16 cellular contexts compared by ENCODE assay signal in genomic region chr1:26544156-26544555, GRCh38.
DNase-seq lines count a peak whose midpoint lies in the region; ATAC-seq lines count a peak whose summit lies in the region.
"Had no signal": no experiment of that assay in that cellular context is flagged by ENCODE, and none has a peak within 500 bp of the region (broad histone marks: within the 10 kb centered on the region; RNA-seq: fewer than 3 reads in every experiment).

No MANE protein-coding gene starts in this region.

- no peak overlapping the region for H3K4me3 ChIP-seq in skin epidermis
- H3K4me3 ChIP-seq: lung, testis had no signal

- H3K4me1 Mint-ChIP-seq in T-helper 2 cell treated with Interferon-gamma antibody and Interleukin-4, amounts not matched to agents 5 μg/mL and 100 μg/mL, for 36 hours (ENCODE audit: low read depth): peaks cover 72% of the 10 kb centered on the region
- H3K4me1 Mint-ChIP-seq in central memory CD8-positive, alpha-beta T cell: peaks cover 88% of the 10 kb centered on the region

- H3K9me3 Mint-ChIP-seq in T-helper 2 cell treated with Interferon-gamma antibody and Interleukin-4, amounts not matched to agents 5 μg/mL and 100 μg/mL, for 36 hours: no peaks in the 10 kb centered on the region
- no peaks in the 10 kb centered on the region for H3K9me3 Mint-ChIP-seq in central memory CD8-positive, alpha-beta T cell

- H3K36me3 Mint-ChIP-seq in T-helper 2 cell treated with Interferon-gamma antibody and Interleukin-4, amounts not matched to agents 5 μg/mL and 100 μg/mL, for 36 hours (ENCODE audit: low read depth): peaks cover 45% of the 10 kb centered on the region
- peaks cover 22% of the 10 kb centered on the region for H3K36me3 Mint-ChIP-seq in central memory CD8-positive, alpha-beta T cell (ENCODE audit: insufficient read depth)

- H3K27ac ChIP-seq in skin epidermis: peak overlapping the region in 19 of 21 experiments; percentile 8 to 98 (median 88)
- H3K27ac ChIP-seq: WERI-Rb-1 had no signal

- peak overlapping the region; percentile 87 for H3K27ac Mint-ChIP-seq in T-helper 2 cell treated with Interferon-gamma antibody and Interleukin-4, amounts not matched to agents 5 μg/mL and 100 μg/mL, for 36 hours
- peak overlapping the region; percentile 93 for H3K27ac Mint-ChIP-seq in central memory CD8-positive, alpha-beta T cell (ENCODE audit: low read depth)

- no peaks in the 10 kb centered on the region for H3K27me3 Mint-ChIP-seq in T-helper 2 cell treated with Interferon-gamma antibody and Interleukin-4, amounts not matched to agents 5 μg/mL and 100 μg/mL, for 36 hours (ENCODE audit: low read depth)
- no peaks in the 10 kb centered on the region for H3K27me3 Mint-ChIP-seq in central memory CD8-positive, alpha-beta T cell

- DNase-seq in T-helper 2 cell treated with Interferon-gamma antibody and Interleukin-4, amounts not matched to agents 5 μg/mL and 100 μg/mL, for 36 hours (ENCODE audit: low spot score): no peak
- DNase-seq in T-helper 2 cell (no peak), NCI-H2171 treated with DMSO at 0.1 percent for 48 hours (lab: John Stamatoyannopoulos, UW) (peak; percentile 89), NCI-H1105 (lab: John Stamatoyannopoulos, UW) (no peak)
- no peak for DNase-seq in central memory CD8-positive, alpha-beta T cell (ENCODE audit: low spot score in 2 of 2)
- no peak for DNase-seq in stimulated activated naive CD4-positive, alpha-beta T cell treated with Interleukin-2 at 50 U/mL for 16 hours (lab: John Stamatoyannopoulos, UW)
- DNase-seq: DMS79 treated with DMSO at 0.1 percent for 48 hours; effector CD8-positive, alpha-beta T cell; psoas muscle; stimulated activated CD4-positive, alpha-beta T cell treated with anti-CD3 and anti-CD28 coated beads, Interleukin-4, amount 100 ng/mL, for 24 hours; testis; WERI-Rb-1 had no signal

- no peak for ATAC-seq in central memory CD8-positive, alpha-beta T cell (replicated peaks; ENCODE audit: extremely low read depth, poor library complexity, severe bottlenecking)
- ATAC-seq in GM21737 (IDR thresholded peaks at IDR 0.05; ENCODE audit: unreplicated experiment): no peak
- ATAC-seq: psoas muscle, Right ventricle myocardium inferior had no signal

- peak overlapping the region; percentile 91 for H3K4me3 Mint-ChIP-seq in T-helper 2 cell treated with Interferon-gamma antibody and Interleukin-4, amounts not matched to agents 5 μg/mL and 100 μg/mL, for 36 hours
- peak overlapping the region; percentile 72 for H3K4me3 Mint-ChIP-seq in central memory CD8-positive, alpha-beta T cell
